ENCODE assay signal across 17 cellular contexts in genomic region chr5:41790038-41790776, GRCh38.
DNase-seq lines count a peak whose midpoint lies in the region; TF ChIP-seq lines count a peak whose summit lies in the region.
"Had no signal": no experiment of that assay in that cellular context is flagged by ENCODE, and none has a peak within 500 bp of the region (broad histone marks: within the 10 kb centered on the region; RNA-seq: fewer than 3 reads in every experiment).

No MANE protein-coding gene starts in this region.

- no peak overlapping the region for H2AFZ ChIP-seq in GM23248

- H4K20me1 ChIP-seq in GM23248 (ENCODE audit: insufficient read depth), result no peaks in the 10 kb centered on the region
- H4K20me1 ChIP-seq: BLaER1 treated with 17β-estradiol and CSF1 and Interleukin-3, amounts not matched to agents 10 nM and 100 nM had no signal

- in situ Hi-C loops in GM23248 (cut with MboI), result no loop called here

- TF ChIP-seq CTCF in osteocyte (IDR thresholded peaks at IDR 0.05), result no peak

- intact Hi-C loops in activated CD4-positive, alpha-beta T cell treated with anti-CD3 and anti-CD28 coated beads, Interleukin-2, amount 10 ng/mL, durations not matched to agents 24 days and 14 days (cut with micrococcal nuclease), result no loop called here

- 40 to 45% methylated on average over 6 of the region's 6 CpGs for WGBS in GM23248 (ENCODE audit: low coverage in 1 of 2, low lambda C conversion rate in 2 of 2, missing lambda C conversion rate in 2 of 2), 2 experiments

- H3K9ac ChIP-seq in GM23248, result no peak overlapping the region
- H3K9ac ChIP-seq: BLaER1 treated with 17β-estradiol and CSF1 and Interleukin-3, amounts not matched to agents 10 nM and 100 nM had no signal

- no peaks in the 10 kb centered on the region for H3K27me3 ChIP-seq in GM23248 (replicated peaks; ENCODE audit: insufficient read depth)
- H3K27me3 ChIP-seq: BLaER1 treated with 17β-estradiol and CSF1 and Interleukin-3, amounts not matched to agents 10 nM and 100 nM had no signal

- H3K9me2 ChIP-seq in GM23248 (ENCODE audit: insufficient read depth), result no peaks in the 10 kb centered on the region

- no peaks in the 10 kb centered on the region for H3K36me3 ChIP-seq in GM23248 (ENCODE audit: low read depth)

- peak overlapping the region; percentile 53 for H3K4me3 Mint-ChIP-seq in osteocyte (ENCODE audit: unreplicated experiment)
- H3K4me3 Mint-ChIP-seq in activated CD4-positive, alpha-beta T cell treated with anti-CD3 and anti-CD28 coated beads, Interleukin-2, amount 10 ng/mL, durations not matched to agents 24 days and 14 days, result no peak overlapping the region
- H3K4me3 Mint-ChIP-seq: activated naive CD8-positive, alpha-beta T cell; T-helper 2 cell treated with Interferon-gamma antibody and Interleukin-4, amounts not matched to agents 5 μg/mL and 100 μg/mL, for 36 hours had no signal

- H3K9me3 ChIP-seq in GM23248 (ENCODE audit: low read depth), result no peaks in the 10 kb centered on the region
- H3K9me3 ChIP-seq: BLaER1 treated with 17β-estradiol and CSF1 and Interleukin-3, amounts not matched to agents 10 nM and 100 nM had no signal

- H3K36me3 Mint-ChIP-seq in osteocyte (ENCODE audit: unreplicated experiment), result no peaks in the 10 kb centered on the region
- H3K36me3 Mint-ChIP-seq in activated CD4-positive, alpha-beta T cell treated with anti-CD3 and anti-CD28 coated beads, Interleukin-2, amount 10 ng/mL, durations not matched to agents 24 days and 14 days (ENCODE audit: low read depth), result peaks cover 32% of the 10 kb centered on the region

- no peaks in the 10 kb centered on the region for H3K79me2 ChIP-seq in GM23248 (ENCODE audit: insufficient read depth)

- H3K27ac ChIP-seq in GM23248, result no peak overlapping the region
- H3K27ac ChIP-seq: BLaER1 treated with 17β-estradiol and CSF1 and Interleukin-3, amounts not matched to agents 10 nM and 100 nM; HL-60 had no signal

- no peak overlapping the region for H3K4me3 ChIP-seq in GM23248
- H3K4me3 ChIP-seq: BLaER1 treated with 17β-estradiol and CSF1 and Interleukin-3, amounts not matched to agents 10 nM and 100 nM had no signal

- no peaks in the 10 kb centered on the region for H3K9me3 Mint-ChIP-seq in osteocyte (ENCODE audit: unreplicated experiment)
- H3K9me3 Mint-ChIP-seq in activated CD4-positive, alpha-beta T cell treated with anti-CD3 and anti-CD28 coated beads, Interleukin-2, amount 10 ng/mL, durations not matched to agents 24 days and 14 days, result no peaks in the 10 kb centered on the region
- H3K9me3 Mint-ChIP-seq: T-helper 2 cell treated with Interferon-gamma antibody and Interleukin-4, amounts not matched to agents 5 μg/mL and 100 μg/mL, for 36 hours had no signal

- H3K4me1 ChIP-seq in GM23248 (ENCODE audit: insufficient read depth), result peaks cover 53% of the 10 kb centered on the region

- H3K4me1 Mint-ChIP-seq in osteocyte (ENCODE audit: unreplicated experiment), result peaks cover 95% of the 10 kb centered on the region
- peaks cover 4% of the 10 kb centered on the region for H3K4me1 Mint-ChIP-seq in activated CD4-positive, alpha-beta T cell treated with anti-CD3 and anti-CD28 coated beads, Interleukin-2, amount 10 ng/mL, durations not matched to agents 24 days and 14 days

- peak overlapping the region; percentile 91 for H3K27ac Mint-ChIP-seq in osteocyte (ENCODE audit: unreplicated experiment)
- H3K27ac Mint-ChIP-seq in activated CD4-positive, alpha-beta T cell treated with anti-CD3 and anti-CD28 coated beads, Interleukin-2, amount 10 ng/mL, durations not matched to agents 24 days and 14 days, result no peak overlapping the region
- H3K27ac Mint-ChIP-seq: activated naive CD8-positive, alpha-beta T cell; T-helper 2 cell treated with Interferon-gamma antibody and Interleukin-4, amounts not matched to agents 5 μg/mL and 100 μg/mL, for 36 hours had no signal

- H3K27me3 Mint-ChIP-seq in osteocyte (ENCODE audit: unreplicated experiment), result no peaks in the 10 kb centered on the region
- no peaks in the 10 kb centered on the region for H3K27me3 Mint-ChIP-seq in activated CD4-positive, alpha-beta T cell treated with anti-CD3 and anti-CD28 coated beads, Interleukin-2, amount 10 ng/mL, durations not matched to agents 24 days and 14 days
- H3K27me3 Mint-ChIP-seq: activated naive CD8-positive, alpha-beta T cell had no signal

- H3K4me2 ChIP-seq in GM23248 (ENCODE audit: unreplicated experiment), result peak overlapping the region; percentile 18
- H3K4me2 ChIP-seq: BLaER1 treated with 17β-estradiol and CSF1 and Interleukin-3, amounts not matched to agents 10 nM and 100 nM had no signal

- peaks cover 28% of the 10 kb centered on the region for H3F3A ChIP-seq in GM23248 (ENCODE audit: insufficient read depth)

- DNase-seq in GM23248 (peak; percentile 40), NCI-H69 (lab: John Stamatoyannopoulos, UW) (peak; percentile 88), brain pericyte (ENCODE audit: low read depth, low spot score) (peak; percentile 18), osteocyte (ENCODE audit: extremely low spot score, unreplicated experiment) (no peak), AG08396 (ENCODE audit: low spot score) (no peak), mesenteric fat pad (ENCODE audit: low spot score) (no peak)
- DNase-seq in activated CD8-positive, alpha-beta memory T cell treated with anti-CD3 and anti-CD28 coated beads, Interleukin-2, amount 50 U/mL, for 4 hours, result no peak
- DNase-seq in activated CD4-positive, alpha-beta T cell treated with anti-CD3 and anti-CD28 coated beads, Interleukin-2, amount 10 ng/mL, durations not matched to agents 24 days and 14 days, result no peak
- DNase-seq: activated T-cell treated with anti-CD3 and anti-CD28 coated beads for 4 hours, cerebellar nuclear complex, NCI-H1694 treated with DMSO at 0.1 percent for 48 hours, NCI-H524 treated with DMSO at 0.1 percent for 48 hours, retina had no signal

Comparison
In these comparisons a context has a peak if more than half of its experiments do, and no peak if none do; other contexts are left out.
1. DNase-seq: peak in GM23248 (single experiment), NCI-H69 (single experiment) and brain pericyte (single experiment); none in osteocyte (single experiment), AG08396 (single experiment), activated CD8-positive, alpha-beta memory T cell treated with anti-CD3 and anti-CD28 coated beads, Interleukin-2, amount 50 U/mL, for 4 hours (single experiment), mesenteric fat pad (single experiment) and activated CD4-positive, alpha-beta T cell treated with anti-CD3 and anti-CD28 coated beads, Interleukin-2, amount 10 ng/mL, durations not matched to agents 24 days and 14 days (single experiment).